ENCODE assay signal across 31 cellular contexts in the genomic region with DNA sequence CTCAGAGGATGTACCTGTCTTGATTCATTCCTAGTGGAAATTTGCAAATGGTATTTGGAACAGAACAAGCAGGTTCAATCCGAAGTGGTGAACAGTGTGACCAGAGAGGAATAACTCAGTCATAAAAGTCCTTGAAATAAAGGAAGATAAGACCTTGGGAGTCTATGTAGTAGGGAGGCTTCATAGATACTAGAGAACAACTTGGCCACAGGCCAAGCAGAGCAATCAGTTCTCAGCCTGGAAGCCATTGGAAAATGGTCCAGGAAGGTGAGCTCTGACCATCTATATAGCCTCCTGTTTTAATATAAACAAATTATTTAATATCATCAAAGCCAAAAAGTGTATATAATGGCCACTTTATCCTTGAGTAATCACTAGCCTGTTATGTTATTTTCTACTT.
"Had no signal": no experiment of that assay in that cellular context is flagged by ENCODE, and none has a peak within 500 bp of the region (broad histone marks: within the 10 kb centered on the region; RNA-seq: fewer than 3 reads in every experiment).

No MANE protein-coding gene starts in this region.

- H3K4me3 ChIP-seq: adrenal gland, SJSA1 had no signal

- H3K27me3 Mint-ChIP-seq: activated CD4-positive, alpha-beta T cell treated with anti-CD3 and anti-CD28 coated beads, Interleukin-2, amount 10 ng/mL, durations not matched to agents 24 days and 14 days; activated CD8-positive, alpha-beta T cell treated with anti-CD3 and anti-CD28 coated beads for 36 hours; activated T-helper 17 cell treated with anti-CD3 and anti-CD28 coated beads, Interleukin-2, amount 50 U/mL, for 72 hours had no signal

- H3K27ac ChIP-seq: adrenal gland, SJSA1 had no signal

- H3K9me3 Mint-ChIP-seq: activated CD8-positive, alpha-beta T cell treated with anti-CD3 and anti-CD28 coated beads for 36 hours; activated T-cell treated with anti-CD3 and anti-CD28 coated beads, Interleukin-2, amount 50 U/mL, for 72 hours; activated T-helper 17 cell treated with anti-CD3 and anti-CD28 coated beads, Interleukin-2, amount 50 U/mL, for 72 hours; brain; T-helper 1 cell treated with Interleukin-12 subunit alpha and Interleukin-12 subunit beta and Interleukin-4 antibody, amounts not matched to agents 30 μg/mL and 1 μg/mL, for 36 hours; T-helper 2 cell treated with Interferon-gamma antibody and Interleukin-4, amounts not matched to agents 5 μg/mL and 100 μg/mL, for 36 hours had no signal

- H3K27ac Mint-ChIP-seq: activated CD4-positive, alpha-beta T cell treated with anti-CD3 and anti-CD28 coated beads, Interleukin-2, amount 10 ng/mL, durations not matched to agents 24 days and 14 days; activated T-cell treated with anti-CD3 and anti-CD28 coated beads, Interleukin-2, amount 50 U/mL, for 72 hours; brain; T-helper 1 cell treated with Interleukin-12 subunit alpha and Interleukin-12 subunit beta and Interleukin-4 antibody, amounts not matched to agents 30 μg/mL and 1 μg/mL, for 36 hours; T-helper 2 cell treated with Interferon-gamma antibody and Interleukin-4, amounts not matched to agents 5 μg/mL and 100 μg/mL, for 36 hours had no signal

- H3K27me3 ChIP-seq: adrenal gland, SJSA1 had no signal

- DNase-seq: activated CD4-positive, alpha-beta T cell treated with anti-CD3 and anti-CD28 coated beads, Interleukin-2, amount 10 ng/mL, durations not matched to agents 24 days and 14 days; activated CD4-positive, alpha-beta T cell treated with anti-CD3 and anti-CD28 coated beads, Interleukin-2, amount 50 U/mL, for 4 hours; activated CD8-positive, alpha-beta T cell treated with anti-CD3 and anti-CD28 coated beads for 36 hours; activated effector memory CD4-positive, alpha-beta T cell treated with anti-CD3 and anti-CD28 coated beads, Interleukin-2, amount 50 U/mL, for 16 hours; activated naive CD4-positive, alpha-beta T cell; activated naive CD4-positive, alpha-beta T cell treated with anti-CD3 and anti-CD28 coated beads, Interleukin-2, amount 50 U/mL, for 16 hours; activated T-cell treated with anti-CD3 and anti-CD28 coated beads, Interleukin-2, amount 50 U/mL, for 1 hour; activated T-cell treated with anti-CD3 and anti-CD28 coated beads, Interleukin-2, amount 50 U/mL, for 72 hours; anterior cingulate cortex; caudate nucleus; cerebellar nuclear complex; cortex of kidney; NCI-H1105; NCI-H1417 treated with DMSO at 0.1 percent for 48 hours; NCI-H1694 treated with DMSO at 0.1 percent for 48 hours; NCI-H2081; NCI-H2171; NCI-H446 treated with DMSO at 0.1 percent for 48 hours; NCI-H524; NCI-H774; SHP77 treated with DMSO at 0.1 percent for 48 hours; SK-N-SH had no signal

- FAIRE-seq: bronchial epithelial cell, TTC549 had no signal

- H3K36me3 ChIP-seq: adrenal gland, SJSA1 had no signal

- H3K4me2 ChIP-seq: SK-N-SH had no signal

- H3K4me3 Mint-ChIP-seq: activated CD4-positive, alpha-beta T cell treated with anti-CD3 and anti-CD28 coated beads, Interleukin-2, amount 10 ng/mL, durations not matched to agents 24 days and 14 days; brain; T-helper 1 cell treated with Interleukin-12 subunit alpha and Interleukin-12 subunit beta and Interleukin-4 antibody, amounts not matched to agents 30 μg/mL and 1 μg/mL, for 36 hours; T-helper 2 cell treated with Interferon-gamma antibody and Interleukin-4, amounts not matched to agents 5 μg/mL and 100 μg/mL, for 36 hours had no signal

- H3K9me3 ChIP-seq: adrenal gland, SJSA1, SK-N-SH had no signal

- H3K9ac ChIP-seq: SK-N-SH had no signal

- H3K36me3 Mint-ChIP-seq: brain had no signal

- ATAC-seq: activated CD8-positive, alpha-beta T cell treated with anti-CD3 and anti-CD28 coated beads for 36 hours; activated T-cell treated with anti-CD3 and anti-CD28 coated beads, Interleukin-2, amount 50 U/mL, for 72 hours; activated T-helper 17 cell treated with anti-CD3 and anti-CD28 coated beads, Interleukin-2, amount 50 U/mL, for 72 hours; Panc1 had no signal
